ENCODE assay signal across 22 cellular contexts in the genomic region with DNA sequence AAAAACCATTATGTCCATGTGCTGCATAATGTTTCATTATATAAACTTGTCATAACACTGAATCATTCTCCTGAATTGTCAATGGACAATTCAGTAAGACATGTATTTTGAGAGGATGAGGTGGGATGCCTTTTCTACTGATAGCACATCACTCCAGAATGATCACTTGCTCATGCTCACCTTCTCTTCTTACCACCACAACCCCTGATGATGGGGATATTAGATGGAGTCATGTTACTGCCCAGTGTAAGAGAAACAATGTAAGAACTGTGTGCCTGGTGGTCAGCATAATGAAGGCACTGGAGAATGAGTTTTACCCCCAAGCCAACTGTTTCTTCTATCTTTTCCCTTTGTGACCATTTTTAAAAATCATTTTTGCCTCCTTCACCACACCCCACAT.
"Had no signal": no experiment of that assay in that cellular context is flagged by ENCODE, and none has a peak within 500 bp of the region (broad histone marks: within the 10 kb centered on the region; RNA-seq: fewer than 3 reads in every experiment).

No MANE protein-coding gene starts in this region.

- H3K4me1 ChIP-seq: adrenal gland, breast epithelium had no signal

- H3K9me3 ChIP-seq: adrenal gland, breast epithelium had no signal

- H3K27me3 ChIP-seq: adrenal gland, breast epithelium had no signal

- H3K27ac ChIP-seq: adrenal gland, breast epithelium had no signal

- H3K4me3 ChIP-seq: adrenal gland, breast epithelium had no signal

- H3K36me3 ChIP-seq: adrenal gland, breast epithelium had no signal

- DNase-seq: activated CD4-positive, alpha-beta T cell treated with anti-CD3 and anti-CD28 coated beads for 48 hours; activated CD4-positive, alpha-beta T cell treated with anti-CD3 and anti-CD28 coated beads, Interleukin-2, amount 50 U/mL, for 4 hours; activated CD4-positive, CD25-positive, alpha-beta regulatory T cell treated with anti-CD3 and anti-CD28 coated beads, Interleukin-2, amount 50 U/mL, for 72 hours; activated CD8-positive, alpha-beta memory T cell treated with anti-CD3 and anti-CD28 coated beads, Interleukin-2, amount 50 U/mL, for 48 hours; activated CD8-positive, alpha-beta T cell treated with anti-CD3 and anti-CD28 coated beads, Interleukin-2, amount 10 ng/mL, durations not matched to agents 7 days and 5 days; activated naive CD4-positive, alpha-beta T cell treated with anti-CD3 and anti-CD28 coated beads, Interleukin-2, amount 50 U/mL, for 16 hours; activated naive CD8-positive, alpha-beta T cell treated with anti-CD3 and anti-CD28 coated beads, Interleukin-2, amount 10 ng/mL, durations not matched to agents 7 days and 5 days; activated T-cell treated with anti-CD3 and anti-CD28 coated beads, Interleukin-2, amount 50 U/mL, for 1 hour; adrenal gland; anterior cingulate cortex; caudate nucleus; MM.1S; NCI-H1105; NCI-H1436; NCI-H2029; NCI-H2107; NCI-H2171 treated with DMSO at 0.1 percent for 48 hours; NCI-H226; NCI-H526; T-helper 17 cell; T-helper 9 cell had no signal
